ENCODE assay signal across 14 cellular contexts in genomic region chr19:46181386-46181774, GRCh38. TPM values are rescaled to one million over a fixed set of nuclear protein-coding genes. Genes with fewer than 3 reads are reported as not detected.
DNase-seq lines count a peak whose midpoint lies in the region; ATAC-seq, FAIRE-seq and TF ChIP-seq lines count a peak whose summit lies in the region.
"Had no signal": no experiment of that assay in that cellular context is flagged by ENCODE, and none has a peak within 500 bp of the region (broad histone marks: within the 10 kb centered on the region; RNA-seq: fewer than 3 reads in every experiment).

No MANE protein-coding gene starts in this region.

- TF ChIP-seq CTCF in A673 (conservative IDR thresholded peaks at IDR 0.05; ENCODE audit: low read depth, low read length) (no peak), RWPE2 (IDR thresholded peaks at IDR 0.05; ENCODE audit: poor library complexity, severe bottlenecking) (no peak)

- H3K36me3 ChIP-seq in A673 (ENCODE audit: insufficient read depth, low read length, poor library complexity, severe bottlenecking) (no peaks in the 10 kb centered on the region), RWPE2 (ENCODE audit: low read depth) (no peaks in the 10 kb centered on the region)
- H3K36me3 ChIP-seq: right atrium auricular region had no signal

- no peak for FAIRE-seq in H54 (lab: Jason Lieb, UNC)
- FAIRE-seq: GM12891 had no signal

- POLR2A ChIA-PET in A673 (lab: Charles Lee; ENCODE audit: low non-redundant PET), result no interaction called here

- CTCF ChIA-PET in A673 (lab: Charles Lee), result no interaction called here

- BruUV-seq in A673 (replicated peaks; lab: Mats Ljungman, UMichigan), result no TSS peak

- peak; percentile 69 for ATAC-seq in RWPE2 (ENCODE audit: low read depth)
- no peak for ATAC-seq in GM18873 (IDR thresholded peaks at IDR 0.05; ENCODE audit: low FRiP score, unreplicated experiment)
- ATAC-seq in HG02852 (IDR thresholded peaks at IDR 0.05; ENCODE audit: unreplicated experiment), result no peak
- ATAC-seq in HG03521 (IDR thresholded peaks at IDR 0.05; ENCODE audit: unreplicated experiment), result no peak

- H3K9me3 ChIP-seq in A673 (ENCODE audit: low read depth, low read length, poor library complexity, severe bottlenecking), result no peaks in the 10 kb centered on the region
- H3K9me3 ChIP-seq in RWPE2 (ENCODE audit: severe bottlenecking), result no peaks in the 10 kb centered on the region
- H3K9me3 ChIP-seq: right atrium auricular region had no signal

- DNase-seq in A673 (ENCODE audit: low spot score) (peak; percentile 35), H54 (ENCODE audit: insufficient read length, low spot score) (peak; percentile 26), RWPE2 (ENCODE audit: low spot score) (no peak), glomerular visceral epithelial cell (ENCODE audit: extremely low spot score) (peak; percentile 46), NCI-H187 (lab: John Stamatoyannopoulos, UW) (no peak)
- DNase-seq: activated effector memory CD4-positive, alpha-beta T cell treated with anti-CD3 and anti-CD28 coated beads, Interleukin-2, amount 50 U/mL, for 16 hours; CD8-positive, alpha-beta memory T cell; KBM-7; NCI-H524 treated with DMSO at 0.1 percent for 48 hours had no signal

- H3K4me1 ChIP-seq in A673 (ENCODE audit: insufficient read depth, low read length, poor library complexity, severe bottlenecking) (no peaks in the 10 kb centered on the region), RWPE2 (ENCODE audit: insufficient read depth, poor library complexity, severe bottlenecking) (peaks cover 27% of the 10 kb centered on the region)

- H3K4me3 ChIP-seq in A673 (ENCODE audit: low read depth, low read length, poor library complexity, severe bottlenecking), result no peak overlapping the region
- H3K4me3 ChIP-seq in RWPE2 (ENCODE audit: severe bottlenecking), result no peak overlapping the region
- H3K4me3 ChIP-seq: right atrium auricular region had no signal

- TF ChIP-seq POLR2A in H54 (IDR thresholded peaks at IDR 0.05; ENCODE audit: low read depth, low read length), result no peak

- intact Hi-C loops in A673 (cut with micrococcal nuclease; ENCODE audit: unreplicated experiment), result no loop called here

- H3K27ac ChIP-seq in A673 (ENCODE audit: low read depth, low read length, poor library complexity, severe bottlenecking), result no peak overlapping the region
- H3K27ac ChIP-seq in RWPE2 (ENCODE audit: poor library complexity, severe bottlenecking), result peak overlapping the region; percentile 85
- H3K27ac ChIP-seq: right atrium auricular region had no signal

- H3K27me3 ChIP-seq in A673 (replicated peaks; ENCODE audit: insufficient read depth, low read depth, low read length, poor library complexity) (no peaks in the 10 kb centered on the region), RWPE2 (ENCODE audit: insufficient read depth, poor library complexity, severe bottlenecking) (no peaks in the 10 kb centered on the region)
- H3K27me3 ChIP-seq: right atrium auricular region had no signal

RNA-seq across cellular contexts. Expression of gene IGFL2, which starts 33.3 kb away (rescaled TPM):
- 0.45 and 0.59 TPM in 2 replicates for total RNA-seq in A673 (2021)
- total RNA-seq: CD8-positive, alpha-beta memory T cell had no signal

RNA-seq across cellular contexts. Expression of gene IGFL1, which starts 48.2 kb away (rescaled TPM):
- not detected in 2 replicates for total RNA-seq in A673 (2021)
- total RNA-seq: CD8-positive, alpha-beta memory T cell; right atrium auricular region had no signal

RNA-seq across cellular contexts. Expression of gene IGFL3, which starts 56.9 kb away (rescaled TPM):
- total RNA-seq in A673 (2021), result not detected in 2 replicates
- total RNA-seq: CD8-positive, alpha-beta memory T cell; right atrium auricular region had no signal

Comparison
In these comparisons a context has a peak if more than half of its experiments do, and no peak if none do; other contexts are left out.
1. DNase-seq: peak in A673 (single experiment), H54 (single experiment) and glomerular visceral epithelial cell (single experiment); none in RWPE2 (single experiment) and NCI-H187 (0 of 2).